ENCODE assay signal across 23 cellular contexts in the genomic region with DNA sequence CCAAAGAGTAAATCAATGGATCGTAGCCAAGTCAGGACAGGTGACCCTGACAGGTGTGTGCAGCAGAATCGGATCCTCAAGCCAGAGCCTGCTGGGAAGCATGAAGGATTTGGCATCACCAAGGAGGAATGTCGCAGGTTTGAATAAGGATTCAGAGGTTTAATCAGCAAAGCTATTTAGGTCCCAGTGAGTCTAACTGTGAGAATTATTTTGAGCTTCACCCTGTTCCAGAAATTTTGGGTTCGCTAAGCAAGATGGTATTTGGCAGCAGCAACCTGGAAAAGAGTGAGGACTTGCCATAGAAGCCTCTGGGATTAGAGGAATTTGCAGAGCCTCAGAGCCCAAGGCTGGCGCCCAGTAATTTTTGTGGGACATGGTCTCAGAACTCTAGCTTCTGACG.
DNase-seq lines count a peak whose midpoint lies in the region; ATAC-seq and TF ChIP-seq lines count a peak whose summit lies in the region.
"Had no signal": no experiment of that assay in that cellular context is flagged by ENCODE, and none has a peak within 500 bp of the region (broad histone marks: within the 10 kb centered on the region; RNA-seq: fewer than 3 reads in every experiment).

No MANE protein-coding gene starts in this region.

- H3K4me3 ChIP-seq in right cardiac atrium (ENCODE audit: low read length) (no peak overlapping the region), tibial artery (no peak overlapping the region), mucosa of descending colon (no peak overlapping the region)
- H3K4me3 ChIP-seq: thyroid gland had no signal

- H3K4me1 ChIP-seq in right cardiac atrium (ENCODE audit: control insufficient read depth, insufficient read depth, low read length) (peaks cover 12% of the 10 kb centered on the region), tibial artery (peaks cover 0 to 45% (median 37%) of the 10 kb centered on the region in 4 donors), mucosa of descending colon (ENCODE audit: low read depth) (no peaks in the 10 kb centered on the region)

- ATAC-seq in left cardiac atrium (peak; percentile 30 to 47), right cardiac atrium (no peak), GM21390 (IDR thresholded peaks at IDR 0.05; ENCODE audit: unreplicated experiment) (no peak), mucosa of descending colon (no peak)
- ATAC-seq: naive thymus-derived CD8-positive, alpha-beta T cell; PC-3 had no signal

- intact Hi-C loops in left cardiac atrium (cut with DNase I) = no loop called here
- intact Hi-C loops in right cardiac atrium (cut with DNase I) = no loop called here
- intact Hi-C loops in tibial artery (cut with DNase I; ENCODE audit: low total_unique reads) = no loop called here
- intact Hi-C loops in mucosa of descending colon (cut with DNase I, micrococcal nuclease) = no loop called here

- TF ChIP-seq CTCF in tibial artery (IDR thresholded peaks at IDR 0.05) (no peak), mucosa of descending colon (IDR thresholded peaks at IDR 0.05) (no peak)

- H3K9me3 ChIP-seq in right cardiac atrium (ENCODE audit: control insufficient read depth, low read length) (no peaks in the 10 kb centered on the region), tibial artery (no peaks in the 10 kb centered on the region), mucosa of descending colon (no peaks in the 10 kb centered on the region)
- H3K9me3 ChIP-seq: thyroid gland had no signal

- no peak for DNase-seq in left cardiac atrium
- DNase-seq in right cardiac atrium = no peak
- peak; percentile 40 for DNase-seq in NCI-H2196 treated with DMSO at 0.1 percent for 48 hours (lab: John Stamatoyannopoulos, UW; ENCODE audit: unreplicated experiment)
- no peak for DNase-seq in tibial artery
- DNase-seq in mucosa of descending colon = no peak
- DNase-seq in NCI-H226 = no peak
- DNase-seq: activated CD4-positive, alpha-beta T cell treated with anti-CD3 and anti-CD28 coated beads, Interleukin-2, amount 50 U/mL, for 1 hour; activated gamma-delta T cell treated with Interleukin-2 at 50 U/mL for 16 hours; activated T-cell treated with anti-CD3 and anti-CD28 coated beads for 4 hours; foreskin melanocyte; GDM1; Kasumi-1; kidney glomerular epithelial cell; mesendoderm; NCI-H1048; NCI-H82; PC-3; stimulated activated CD4-positive, alpha-beta T cell treated with anti-CD3 and anti-CD28 coated beads, Interleukin-1b, Interleukin-23, amount 100 ng/mL, for 48 hours; stimulated activated naive CD4-positive, alpha-beta T cell; thyroid gland had no signal

- WGBS in right cardiac atrium = 79% methylated on average over 6 of the region's 6 CpGs

- no peak overlapping the region for H3K27ac ChIP-seq in right cardiac atrium (ENCODE audit: low read length)
- peak overlapping the region; percentile 63 for H3K27ac ChIP-seq in cingulate gyrus (ENCODE audit: low read depth, low read length)
- peak overlapping the region; percentile 40 to 60 for H3K27ac ChIP-seq in tibial artery

- no peaks in the 10 kb centered on the region for H3K27me3 ChIP-seq in right cardiac atrium (ENCODE audit: control insufficient read depth, insufficient read depth)
- no peaks in the 10 kb centered on the region for H3K27me3 ChIP-seq in tibial artery
- H3K27me3 ChIP-seq: thyroid gland had no signal

- no peaks in the 10 kb centered on the region for H3K36me3 ChIP-seq in tibial artery
- no peaks in the 10 kb centered on the region for H3K36me3 ChIP-seq in mucosa of descending colon (ENCODE audit: low read depth)
- H3K36me3 ChIP-seq: thyroid gland had no signal

Comparison
In these comparisons a context has a peak if more than half of its experiments do, and no peak if none do; other contexts are left out.
1. ATAC-seq: peak in left cardiac atrium (2 of 2); none in right cardiac atrium (0 of 2), GM21390 (single experiment) and mucosa of descending colon (single experiment).